Comparison of ENCODE assay signal across 1 cellular context in the genomic region with DNA sequence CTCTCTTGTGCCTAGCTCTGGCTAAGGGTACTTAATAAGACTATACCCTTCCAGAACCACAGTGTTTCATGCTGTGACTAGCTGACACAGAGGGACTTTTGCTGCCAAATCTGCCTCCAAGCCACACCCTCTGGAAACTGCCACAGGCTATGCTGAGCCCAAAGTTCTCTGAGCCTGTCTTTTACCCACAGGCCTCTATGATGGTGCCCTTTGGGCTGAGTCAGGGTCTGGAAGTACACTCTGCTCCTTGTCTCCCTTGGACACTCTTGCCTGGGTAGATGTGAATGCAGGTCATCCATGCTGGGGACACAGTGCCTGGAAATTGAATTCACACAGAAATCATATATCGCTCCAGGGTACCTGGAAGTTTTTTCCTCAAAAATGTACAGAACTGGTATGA.
TF ChIP-seq lines count a peak whose summit lies in the region.

No MANE protein-coding gene starts in this region.

TF ChIP-seq in H1, 55 proteins besides CTCF, POLR2A, EP300 and RAD21:
- TF ChIP-seq SP4 (IDR thresholded peaks at IDR 0.05; ENCODE audit: low read length) (no peak), SAP30 (IDR thresholded peaks at IDR 0.05; ENCODE audit: insufficient read depth, insufficient replicate concordance, low read length) (no peak), ASH2L (IDR thresholded peaks at IDR 0.05; ENCODE audit: low read length) (no peak), GTF2F1 (IDR thresholded peaks at IDR 0.05; ENCODE audit: borderline replicate concordance, low read depth, low read length) (no peak), YY1 (IDR thresholded peaks at IDR 0.05; ENCODE audit: low read depth, low read length) (no peak), RFX5 (IDR thresholded peaks at IDR 0.05; ENCODE audit: borderline replicate concordance, low read depth, low read length) (no peak), MAFK (IDR thresholded peaks at IDR 0.05; ENCODE audit: low read depth, low read length) (no peak), NRF1 (IDR thresholded peaks at IDR 0.05; ENCODE audit: low read depth, low read length) (no peak), KDM1A (IDR thresholded peaks at IDR 0.05; ENCODE audit: borderline replicate concordance, low read length) (no peak), SP2 (IDR thresholded peaks at IDR 0.05; ENCODE audit: low read length) (no peak), JUND (IDR thresholded peaks at IDR 0.05; ENCODE audit: low read length) (no peak), BRCA1 (IDR thresholded peaks at IDR 0.05; ENCODE audit: low read depth, low read length) (no peak), EZH2 (IDR thresholded peaks at IDR 0.05; ENCODE audit: low read depth, low read length, severe bottlenecking) (no peak)
- TF ChIP-seq, protein P1, sequence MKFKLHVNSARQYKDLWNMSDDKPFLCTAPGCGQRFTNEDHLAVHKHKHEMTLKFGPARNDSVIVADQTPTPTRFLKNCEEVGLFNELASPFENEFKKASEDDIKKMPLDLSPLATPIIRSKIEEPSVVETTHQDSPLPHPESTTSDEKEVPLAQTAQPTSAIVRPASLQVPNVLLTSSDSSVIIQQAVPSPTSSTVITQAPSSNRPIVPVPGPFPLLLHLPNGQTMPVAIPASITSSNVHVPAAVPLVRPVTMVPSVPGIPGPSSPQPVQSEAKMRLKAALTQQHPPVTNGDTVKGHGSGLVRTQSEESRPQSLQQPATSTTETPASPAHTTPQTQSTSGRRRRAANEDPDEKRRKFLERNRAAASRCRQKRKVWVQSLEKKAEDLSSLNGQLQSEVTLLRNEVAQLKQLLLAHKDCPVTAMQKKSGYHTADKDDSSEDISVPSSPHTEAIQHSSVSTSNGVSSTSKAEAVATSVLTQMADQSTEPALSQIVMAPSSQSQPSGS (IDR thresholded peaks at IDR 0.05; ENCODE audit: low read length): no peak
- TF ChIP-seq, protein P2, sequence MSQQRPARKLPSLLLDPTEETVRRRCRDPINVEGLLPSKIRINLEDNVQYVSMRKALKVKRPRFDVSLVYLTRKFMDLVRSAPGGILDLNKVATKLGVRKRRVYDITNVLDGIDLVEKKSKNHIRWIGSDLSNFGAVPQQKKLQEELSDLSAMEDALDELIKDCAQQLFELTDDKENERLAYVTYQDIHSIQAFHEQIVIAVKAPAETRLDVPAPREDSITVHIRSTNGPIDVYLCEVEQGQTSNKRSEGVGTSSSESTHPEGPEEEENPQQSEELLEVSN (IDR thresholded peaks at IDR 0.05): no peak
